ENCODE assay signal across 21 cellular contexts in the genomic region with DNA sequence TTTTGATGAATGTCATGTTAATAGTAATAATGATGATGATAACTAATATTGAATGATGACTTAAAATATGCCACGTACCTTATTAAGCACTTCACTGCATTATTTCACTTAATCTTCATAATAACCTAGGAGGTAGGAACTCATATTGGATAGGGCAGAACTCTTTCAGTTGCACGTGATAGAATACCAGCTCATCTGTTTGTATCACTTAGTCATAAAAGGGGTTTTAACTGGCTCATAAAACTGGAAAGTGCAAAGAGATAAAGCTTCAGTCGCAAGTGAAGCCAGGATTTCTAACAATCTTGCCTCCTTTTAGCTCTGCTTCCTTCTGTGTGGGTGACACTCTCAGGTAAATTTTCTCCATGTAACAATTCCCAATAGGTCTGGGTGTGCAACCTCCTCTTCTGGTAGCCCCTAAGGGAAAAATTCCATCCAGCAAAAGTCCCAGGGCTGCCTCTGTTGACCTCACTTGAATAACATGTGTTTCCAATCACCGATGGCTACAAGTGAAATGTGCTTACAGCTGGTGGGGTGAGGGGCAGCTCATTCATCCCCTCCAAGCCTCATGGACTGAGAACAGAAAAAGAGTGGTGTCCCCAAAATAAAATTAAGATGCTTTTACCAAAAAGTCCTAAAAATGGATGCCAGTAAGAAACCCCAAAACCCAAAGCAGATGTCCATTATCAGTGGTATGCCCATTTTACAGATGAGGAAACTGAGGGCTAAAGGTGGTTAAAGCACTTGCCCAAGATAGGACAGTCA. TPM values are rescaled to one million over a fixed set of nuclear protein-coding genes. Genes with fewer than 3 reads are reported as not detected.
DNase-seq lines count a peak whose midpoint lies in the region; ATAC-seq lines count a peak whose summit lies in the region.
"Had no signal": no experiment of that assay in that cellular context is flagged by ENCODE, and none has a peak within 500 bp of the region (broad histone marks: within the 10 kb centered on the region; RNA-seq: fewer than 3 reads in every experiment).

No MANE protein-coding gene starts in this region.

- POLR2A ChIA-PET in T-cell (lab: Charles Lee), result interaction anchor here in 1 of 2 donors (0.6 kb wide), 1 partner anchor 1361 kb away, joined by 4 read pairs; no protein-coding TSS in a partner anchor

- H3K9ac ChIP-seq in GM23248, result no peak overlapping the region
- no peak overlapping the region for H3K9ac ChIP-seq in trophoblast cell (ENCODE audit: low read length)

- H4K8ac ChIP-seq in trophoblast cell (ENCODE audit: low read depth, low read length), result no peak overlapping the region

- 50 to 51% methylated on average over 4 of the region's 4 CpGs for WGBS in GM23248 (ENCODE audit: low coverage in 1 of 2, low lambda C conversion rate in 2 of 2, missing lambda C conversion rate in 2 of 2), 2 experiments
- WGBS in trophoblast cell (ENCODE audit: extremely low coverage, insufficient coverage, insufficient read length), result no CpG with 5 or more reads among the region's 4 CpGs

- H2BK5ac ChIP-seq in trophoblast cell (ENCODE audit: low read depth, low read length, poor library complexity), result no peak overlapping the region

- peak; percentile 62 for DNase-seq in GM23248
- peak; percentile 45 for DNase-seq in amniotic epithelial cell (ENCODE audit: low read depth)
- DNase-seq in fibroblast of the conjunctiva (ENCODE audit: low read depth), result peak; percentile 17
- DNase-seq in trophoblast cell, result no peak
- DNase-seq in GM19238 (ENCODE audit: insufficient read length, low spot score), result no peak
- DNase-seq in T-cell, result no peak
- DNase-seq: activated CD4-positive, alpha-beta memory T cell treated with anti-CD3 and anti-CD28 coated beads for 36 hours; activated naive CD4-positive, alpha-beta T cell; BE2C; effector CD8-positive, alpha-beta T cell; heart left ventricle; NCI-H1105 treated with DMSO at 0.1 percent for 48 hours; NCI-H510A; occipital lobe; stimulated activated CD8-positive, alpha-beta memory T cell treated with anti-CD3 and anti-CD28 coated beads, Interleukin-4, amount 100 ng/mL, for 48 hours; upper lobe of left lung had no signal

- H4K20me1 ChIP-seq in GM23248 (ENCODE audit: insufficient read depth), result no peaks in the 10 kb centered on the region

- H3K18ac ChIP-seq in trophoblast cell (ENCODE audit: low read length), result no peak overlapping the region

- H3K9me2 ChIP-seq in GM23248 (ENCODE audit: insufficient read depth), result no peaks in the 10 kb centered on the region

- no peak overlapping the region for H3K27ac Mint-ChIP-seq in T-cell
- H3K27ac Mint-ChIP-seq: activated CD4-positive, alpha-beta memory T cell treated with anti-CD3 and anti-CD28 coated beads for 36 hours; WTC11 had no signal

- H2BK12ac ChIP-seq in trophoblast cell (ENCODE audit: low read length), result no peak overlapping the region

- no peaks in the 10 kb centered on the region for H3K9me3 ChIP-seq in GM23248 (ENCODE audit: low read depth)
- H3K9me3 ChIP-seq in trophoblast cell (ENCODE audit: insufficient read depth, low read depth, low read length), result no peaks in the 10 kb centered on the region
- H3K9me3 ChIP-seq: BE2C, heart left ventricle, upper lobe of left lung had no signal

- H3K79me2 ChIP-seq in GM23248 (ENCODE audit: insufficient read depth), result 0 out of 2 replicates have a peak, but pooled peaks cover 5% of the 10 kb centered on the region
- no peaks in the 10 kb centered on the region for H3K79me2 ChIP-seq in trophoblast cell (ENCODE audit: control insufficient read depth, insufficient read depth, low read length, poor library complexity)

- peaks cover 1% of the 10 kb centered on the region for H3K79me1 ChIP-seq in trophoblast cell (ENCODE audit: low read length)

- H3K36me3 ChIP-seq in GM23248 (ENCODE audit: low read depth) (no peaks in the 10 kb centered on the region), trophoblast cell (ENCODE audit: control insufficient read depth in 1 of 2, insufficient read depth in 2 of 2, low read length in 2 of 2) (no peaks in the 10 kb centered on the region)
- H3K36me3 ChIP-seq: BE2C, heart left ventricle, upper lobe of left lung had no signal

- H2BK120ac ChIP-seq in trophoblast cell (ENCODE audit: insufficient read depth, low read length, poor library complexity), result no peak overlapping the region

- ATAC-seq in HG02763 (IDR thresholded peaks at IDR 0.05; ENCODE audit: unreplicated experiment) (no peak), T-cell (replicated peaks in 1 of 4) (no peak), HG03196 (IDR thresholded peaks at IDR 0.05; ENCODE audit: unreplicated experiment) (no peak)
- ATAC-seq: esophagus mucosa, Panc1, WTC11 had no signal

- no peak overlapping the region for H4K12ac ChIP-seq in trophoblast cell (ENCODE audit: low read depth, low read length)

- H3K4me2 ChIP-seq in GM23248 (ENCODE audit: unreplicated experiment) (peak overlapping the region; percentile 2), trophoblast cell (ENCODE audit: low read length) (no peak overlapping the region)

- no peak overlapping the region for H3K14ac ChIP-seq in trophoblast cell (ENCODE audit: low read length)

- H3K27me3 ChIP-seq in GM23248 (replicated peaks; ENCODE audit: insufficient read depth) (no peaks in the 10 kb centered on the region), trophoblast cell (ENCODE audit: insufficient read depth, low read length) (no peaks in the 10 kb centered on the region)
- H3K27me3 ChIP-seq: BE2C, heart left ventricle, upper lobe of left lung had no signal

- peaks cover 20% of the 10 kb centered on the region for H3F3A ChIP-seq in GM23248 (ENCODE audit: insufficient read depth)

- H3K4me1 ChIP-seq in GM23248 (ENCODE audit: insufficient read depth) (peaks cover 23% of the 10 kb centered on the region), trophoblast cell (ENCODE audit: control insufficient read depth in 1 of 2, insufficient read depth in 2 of 2, low read length in 2 of 2) (peaks cover 4% of the 10 kb centered on the region in 2 experiments)
- H3K4me1 ChIP-seq: BE2C, upper lobe of left lung had no signal

- no peak overlapping the region for H3K4me3 Mint-ChIP-seq in T-cell
- H3K4me3 Mint-ChIP-seq: activated CD4-positive, alpha-beta memory T cell treated with anti-CD3 and anti-CD28 coated beads for 36 hours; WTC11 had no signal

- peaks cover 19 to 30% of the 10 kb centered on the region in 2 donors for H3K27me3 Mint-ChIP-seq in T-cell

- in situ Hi-C loops in GM23248 (cut with MboI), result no loop called here

- H3K9me3 Mint-ChIP-seq in T-cell, result peaks cover 0 to 6% (median 0%) of the 10 kb centered on the region in 3 donors
- H3K9me3 Mint-ChIP-seq: activated CD4-positive, alpha-beta memory T cell treated with anti-CD3 and anti-CD28 coated beads for 36 hours had no signal

- no peak overlapping the region for H2AK5ac ChIP-seq in trophoblast cell (ENCODE audit: low read length)

- H4K91ac ChIP-seq in trophoblast cell (ENCODE audit: low read depth, low read length), result no peak overlapping the region

- no peak overlapping the region for H3K4me3 ChIP-seq in GM23248
- H3K4me3 ChIP-seq in trophoblast cell (ENCODE audit: low read depth, low read length), result no peak overlapping the region
- H3K4me3 ChIP-seq: heart left ventricle, upper lobe of left lung had no signal

- CTCF ChIA-PET in T-cell (lab: Charles Lee), result no interaction called here

- no peak overlapping the region for H3K4ac ChIP-seq in trophoblast cell (ENCODE audit: low read depth, low read length)

- peaks cover 0 to 7% (median 0%) of the 10 kb centered on the region in 3 donors for H3K4me1 Mint-ChIP-seq in T-cell

- H3K23ac ChIP-seq in trophoblast cell (ENCODE audit: low read length), result no peak overlapping the region

- peaks cover 3% of the 10 kb centered on the region for H3K36me3 Mint-ChIP-seq in T-cell
- H3K36me3 Mint-ChIP-seq: activated CD4-positive, alpha-beta memory T cell treated with anti-CD3 and anti-CD28 coated beads for 36 hours; WTC11 had no signal

- H2AFZ ChIP-seq in GM23248, result no peak overlapping the region
- H2AFZ ChIP-seq in trophoblast cell (ENCODE audit: insufficient read depth, low read length, poor library complexity), result no peak overlapping the region

- H3K27ac ChIP-seq in GM23248, result no peak overlapping the region
- peak overlapping the region; percentile 16 for H3K27ac ChIP-seq in trophoblast cell (ENCODE audit: low read depth, low read length)
- H3K27ac ChIP-seq: heart left ventricle, upper lobe of left lung had no signal

RNA-seq across cellular contexts. Expression of a gene that starts 9.3 kb away (rescaled TPM):
- 10.0 and 13.2 TPM in 2 replicates for total RNA-seq in GM23248 (2014; rRNA removed; shearing (Covaris generic))
- 1.2 TPM in 2 replicates for polyA plus RNA-seq in GM23248 (2016; fragmentation: Nextera tagmentation; extraction: Ambion mirVana)
- polyA plus RNA-seq in trophoblast cell (2013), result 7.8 and 8.2 TPM in 2 replicates
- total RNA-seq in T-cell, result under 1 TPM in 2 of 5 donors, not detected in 3; 0.09 to 0.19 TPM
- total RNA-seq: activated CD4-positive, alpha-beta memory T cell treated with anti-CD3 and anti-CD28 coated beads for 36 hours had no signal

RNA-seq across cellular contexts. Expression of a gene that starts 48.9 kb away (rescaled TPM):
- total RNA-seq in GM23248 (2014; rRNA removed; shearing (Covaris generic)), result 23.3 and 23.6 TPM in 2 replicates
- 20.4 and 24.0 TPM in 2 replicates for polyA plus RNA-seq in GM23248 (2016; fragmentation: Nextera tagmentation; extraction: Ambion mirVana)
- polyA plus RNA-seq in trophoblast cell (2013), result 10.1 and 10.5 TPM in 2 replicates
- 10 to 100 TPM; 16.6 to 29.0 (median 27.8) TPM for total RNA-seq in T-cell

Comparison
In these comparisons a context has a peak if more than half of its experiments do, and no peak if none do; other contexts are left out.
1. DNase-seq: peak in GM23248 (single experiment), amniotic epithelial cell (single experiment) and fibroblast of the conjunctiva (single experiment); none in trophoblast cell (0 of 2), GM19238 (single experiment) and T-cell (0 of 34).